1 cellular context compared by ENCODE assay signal in the genomic region with DNA sequence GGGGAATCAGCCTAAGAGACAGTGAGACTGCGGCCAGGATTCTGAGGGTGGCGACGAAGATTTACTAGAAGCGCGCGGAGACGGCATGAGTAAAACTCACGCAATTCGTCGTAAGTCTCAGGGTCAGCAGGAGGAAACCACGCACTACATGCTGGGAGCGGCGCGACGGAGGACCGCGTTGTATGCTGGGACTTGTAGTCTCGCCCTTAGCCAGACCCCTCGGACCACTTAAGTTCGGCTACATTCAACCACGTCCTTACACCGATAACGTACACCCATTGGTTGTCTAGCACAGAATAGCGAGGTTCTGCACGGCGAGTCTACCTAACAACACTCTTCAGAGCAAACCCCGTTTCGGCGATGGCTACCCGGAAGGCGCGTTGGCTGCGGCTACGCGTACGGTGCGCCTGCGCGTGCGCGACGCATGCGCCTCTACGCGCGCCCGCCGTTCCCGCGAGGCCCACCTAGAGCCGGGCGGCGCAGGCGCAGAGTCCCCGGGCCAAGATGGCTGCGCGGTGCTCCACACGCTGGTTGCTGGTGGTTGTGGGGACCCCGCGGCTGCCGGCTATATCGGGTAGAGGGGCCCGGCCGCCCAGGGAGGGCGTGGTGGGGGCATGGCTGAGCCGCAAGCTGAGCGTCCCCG.
TF ChIP-seq lines count a peak whose summit lies in the region.

Gene DNAJA3 (plus strand): TSS at position 491 of the 643 bp plus-strand sequence. CDS start 14 bp downstream, at position 505.

TF ChIP-seq in SK-N-SH, 30 proteins besides CTCF, POLR2A, EP300 and RAD21 (continued from another document):
- TF ChIP-seq, protein P1, sequence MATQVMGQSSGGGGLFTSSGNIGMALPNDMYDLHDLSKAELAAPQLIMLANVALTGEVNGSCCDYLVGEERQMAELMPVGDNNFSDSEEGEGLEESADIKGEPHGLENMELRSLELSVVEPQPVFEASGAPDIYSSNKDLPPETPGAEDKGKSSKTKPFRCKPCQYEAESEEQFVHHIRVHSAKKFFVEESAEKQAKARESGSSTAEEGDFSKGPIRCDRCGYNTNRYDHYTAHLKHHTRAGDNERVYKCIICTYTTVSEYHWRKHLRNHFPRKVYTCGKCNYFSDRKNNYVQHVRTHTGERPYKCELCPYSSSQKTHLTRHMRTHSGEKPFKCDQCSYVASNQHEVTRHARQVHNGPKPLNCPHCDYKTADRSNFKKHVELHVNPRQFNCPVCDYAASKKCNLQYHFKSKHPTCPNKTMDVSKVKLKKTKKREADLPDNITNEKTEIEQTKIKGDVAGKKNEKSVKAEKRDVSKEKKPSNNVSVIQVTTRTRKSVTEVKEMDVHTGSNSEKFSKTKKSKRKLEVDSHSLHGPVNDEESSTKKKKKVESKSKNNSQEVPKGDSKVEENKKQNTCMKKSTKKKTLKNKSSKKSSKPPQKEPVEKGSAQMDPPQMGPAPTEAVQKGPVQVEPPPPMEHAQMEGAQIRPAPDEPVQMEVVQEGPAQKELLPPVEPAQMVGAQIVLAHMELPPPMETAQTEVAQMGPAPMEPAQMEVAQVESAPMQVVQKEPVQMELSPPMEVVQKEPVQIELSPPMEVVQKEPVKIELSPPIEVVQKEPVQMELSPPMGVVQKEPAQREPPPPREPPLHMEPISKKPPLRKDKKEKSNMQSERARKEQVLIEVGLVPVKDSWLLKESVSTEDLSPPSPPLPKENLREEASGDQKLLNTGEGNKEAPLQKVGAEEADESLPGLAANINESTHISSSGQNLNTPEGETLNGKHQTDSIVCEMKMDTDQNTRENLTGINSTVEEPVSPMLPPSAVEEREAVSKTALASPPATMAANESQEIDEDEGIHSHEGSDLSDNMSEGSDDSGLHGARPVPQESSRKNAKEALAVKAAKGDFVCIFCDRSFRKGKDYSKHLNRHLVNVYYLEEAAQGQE (IDR thresholded peaks at IDR 0.05; ENCODE audit: low read depth, low read length) = no peak
- TF ChIP-seq TEAD4 (IDR thresholded peaks at IDR 0.05; ENCODE audit: borderline replicate concordance, insufficient read depth) (no peak), RFX5 (IDR thresholded peaks at IDR 0.05; ENCODE audit: low read length) (no peak), MEF2A (IDR thresholded peaks at IDR 0.05; ENCODE audit: borderline replicate concordance, low read depth) (no peak), NFIC (IDR thresholded peaks at IDR 0.05; ENCODE audit: borderline replicate concordance) (no peak), TCF12 (IDR thresholded peaks at IDR 0.05) (no peak), POLR2AphosphoS5 (IDR thresholded peaks at IDR 0.05; ENCODE audit: low read depth, low read length) (peak; percentile 82), ELF1 (IDR thresholded peaks at IDR 0.05) (peak; percentile 97), CHD2 (IDR thresholded peaks at IDR 0.05; ENCODE audit: low read length, partially characterized antibody) (peak; percentile 99), FOXJ3 (CRISPR knock-in tag; IDR thresholded peaks at IDR 0.05) (no peak), PBX3 (IDR thresholded peaks at IDR 0.05) (no peak), EZH2phosphoT487 (IDR thresholded peaks at IDR 0.05; ENCODE audit: borderline replicate concordance, low read depth) (no peak)
- TF ChIP-seq, protein P2, sequence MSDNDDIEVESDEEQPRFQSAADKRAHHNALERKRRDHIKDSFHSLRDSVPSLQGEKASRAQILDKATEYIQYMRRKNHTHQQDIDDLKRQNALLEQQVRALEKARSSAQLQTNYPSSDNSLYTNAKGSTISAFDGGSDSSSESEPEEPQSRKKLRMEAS (IDR thresholded peaks at IDR 0.05; ENCODE audit: low read depth) = peak; percentile 94
